In genomic region chr3:159113476-159113875, GRCh38 we compare ENCODE assay signal across 29 cellular contexts. TPM values are rescaled to one million over a fixed set of nuclear protein-coding genes. Genes with fewer than 3 reads are reported as not detected.
"Had no signal": no experiment of that assay in that cellular context is flagged by ENCODE, and none has a peak within 500 bp of the region (broad histone marks: within the 10 kb centered on the region; RNA-seq: fewer than 3 reads in every experiment).

No MANE protein-coding gene starts in this region.

- H3K36me3 ChIP-seq: ascending aorta, cardiac muscle cell, WERI-Rb-1 had no signal

- H3K9me3 ChIP-seq: ascending aorta had no signal

- H3K27ac ChIP-seq: ascending aorta, cardiac muscle cell, WERI-Rb-1 had no signal

- H3K27me3 ChIP-seq: ascending aorta, cardiac muscle cell had no signal

- DNase-seq: activated CD4-positive, alpha-beta memory T cell treated with anti-CD3 and anti-CD28 coated beads, Interleukin-2, amount 10 ng/mL, durations not matched to agents 7 days and 5 days; activated CD4-positive, alpha-beta T cell treated with anti-CD3 and anti-CD28 coated beads for 1 hour; activated CD4-positive, alpha-beta T cell treated with anti-CD3 and anti-CD28 coated beads for 36 hours; activated CD4-positive, alpha-beta T cell treated with anti-CD3 and anti-CD28 coated beads for 48 hours; activated CD4-positive, alpha-beta T cell treated with anti-CD3 and anti-CD28 coated beads, Interleukin-2, amount 10 ng/mL, durations not matched to agents 7 days and 5 days; activated CD4-positive, alpha-beta T cell treated with anti-CD3 and anti-CD28 coated beads, Interleukin-2, amount 50 U/mL, for 48 hours; activated CD4-positive, CD25-positive, alpha-beta regulatory T cell; activated CD8-positive, alpha-beta memory T cell treated with anti-CD3 and anti-CD28 coated beads for 24 hours; activated CD8-positive, alpha-beta memory T cell treated with anti-CD3 and anti-CD28 coated beads, Interleukin-2, amount 10 ng/mL, durations not matched to agents 7 days and 5 days; activated CD8-positive, alpha-beta memory T cell treated with anti-CD3 and anti-CD28 coated beads, Interleukin-2, amount 50 U/mL, for 48 hours; activated CD8-positive, alpha-beta T cell treated with anti-CD3 and anti-CD28 coated beads, Interleukin-2, amount 10 ng/mL, durations not matched to agents 7 days and 5 days; activated effector memory CD4-positive, alpha-beta T cell treated with Interleukin-2 at 50 U/mL for 16 hours; activated gamma-delta T cell; activated naive CD4-positive, alpha-beta T cell treated with anti-CD3 and anti-CD28 coated beads, Interleukin-2, amount 10 ng/mL, durations not matched to agents 7 days and 5 days; activated naive CD4-positive, alpha-beta T cell treated with Interleukin-2 at 50 U/mL for 16 hours; activated naive CD8-positive, alpha-beta T cell treated with anti-CD3 and anti-CD28 coated beads, Interleukin-2, amount 10 ng/mL, durations not matched to agents 7 days and 5 days; activated naive CD8-positive, alpha-beta T cell treated with anti-CD3 and anti-CD28 coated beads, Interleukin-2, amount 50 U/mL, for 24 hours; activated T-cell treated with anti-CD3 and anti-CD28 coated beads, Interleukin-2, amount 50 U/mL, for 24 hours; activated T-cell treated with anti-CD3 and anti-CD28 coated beads, Interleukin-2, amount 50 U/mL, for 48 hours; amygdala; anterior cingulate cortex; cerebellar nuclear complex; T-helper 1 cell; T-helper 2 cell; T-helper 9 cell; WERI-Rb-1 had no signal

- H3K4me1 ChIP-seq: ascending aorta had no signal

- H3K4me3 ChIP-seq: ascending aorta, cardiac muscle cell had no signal

RNA-seq across cellular contexts. Expression of gene IQCJ, which starts 44.4 kb away (rescaled TPM):
- polyA plus RNA-seq: adipose tissue had no signal
